In genomic region chr2:129262934-129263333, GRCh38 we compare ENCODE assay signal across 25 cellular contexts.
"Had no signal": no experiment of that assay in that cellular context is flagged by ENCODE, and none has a peak within 500 bp of the region (broad histone marks: within the 10 kb centered on the region; RNA-seq: fewer than 3 reads in every experiment).

No MANE protein-coding gene starts in this region.

- H3K4me1 ChIP-seq: foreskin keratinocyte, gastroesophageal sphincter, heart left ventricle, pancreas, right lobe of liver, tibial nerve, upper lobe of left lung had no signal

- H3K4me2 ChIP-seq: hepatocyte had no signal

- DNase-seq: effector CD8-positive, alpha-beta T cell; endodermal cell; foreskin keratinocyte; heart left ventricle; kidney; mesenchymal stem cell; mucosa of descending colon; naive B cell; pancreas; right lobe of liver; small intestine; stimulated activated CD4-positive, alpha-beta T cell treated with anti-CD3 and anti-CD28 coated beads, Interleukin-15, amount 100 ng/mL, for 24 hours; stimulated activated CD4-positive, alpha-beta T cell treated with anti-CD3 and anti-CD28 coated beads, Interleukin-2, amount 100 ng/mL, for 48 hours; stimulated activated naive B cell treated with anti-CD40 and anti-IgM and Interleukin-4, amounts not matched to agents 10 μg/mL and 1 μg/mL and 100 μg/mL, for 72 hours; upper lobe of left lung had no signal

- H3K9me3 ChIP-seq: neutrophil, pancreas had no signal

- H3K79me2 ChIP-seq: hepatocyte had no signal

- H3K27ac ChIP-seq: epithelial cell of prostate, foreskin keratinocyte, gastroesophageal sphincter, heart left ventricle, hepatocyte, neutrophil, pancreas, right lobe of liver, thoracic aorta, tibial nerve, upper lobe of left lung had no signal

- ATAC-seq: esophagus mucosa; foreskin keratinocyte; gastroesophageal sphincter; heart left ventricle; left lobe of liver; mucosa of descending colon; natural killer cell treated with Interleukin-12 subunit alpha and Interleukin-12 subunit beta and Interleukin-15 and Interleukin-18, amount 100 ng/mL, for 72 hours; pancreas; right lobe of liver; stimulated activated naive B cell treated with anti-CD40 and anti-IgM and Interleukin-4, amounts not matched to agents 10 μg/mL and 1 μg/mL and 100 μg/mL, for 72 hours had no signal

- H2AFZ ChIP-seq: hepatocyte had no signal

- FAIRE-seq: kidney, pancreas, small intestine, urothelium cell line had no signal

- H3K27me3 ChIP-seq: gastroesophageal sphincter, hepatocyte, neutrophil, pancreas, right lobe of liver, tibial nerve, upper lobe of left lung had no signal

- H3K4me3 ChIP-seq: gastroesophageal sphincter, heart left ventricle, hepatocyte, mucosa of descending colon, pancreas, right lobe of liver, thoracic aorta, tibial nerve, upper lobe of left lung had no signal

- H3K36me3 ChIP-seq: gastroesophageal sphincter, heart left ventricle, neutrophil, pancreas, right lobe of liver, thoracic aorta, tibial nerve, upper lobe of left lung had no signal
